Comparison of ENCODE assay signal across 22 cellular contexts in the genomic region with DNA sequence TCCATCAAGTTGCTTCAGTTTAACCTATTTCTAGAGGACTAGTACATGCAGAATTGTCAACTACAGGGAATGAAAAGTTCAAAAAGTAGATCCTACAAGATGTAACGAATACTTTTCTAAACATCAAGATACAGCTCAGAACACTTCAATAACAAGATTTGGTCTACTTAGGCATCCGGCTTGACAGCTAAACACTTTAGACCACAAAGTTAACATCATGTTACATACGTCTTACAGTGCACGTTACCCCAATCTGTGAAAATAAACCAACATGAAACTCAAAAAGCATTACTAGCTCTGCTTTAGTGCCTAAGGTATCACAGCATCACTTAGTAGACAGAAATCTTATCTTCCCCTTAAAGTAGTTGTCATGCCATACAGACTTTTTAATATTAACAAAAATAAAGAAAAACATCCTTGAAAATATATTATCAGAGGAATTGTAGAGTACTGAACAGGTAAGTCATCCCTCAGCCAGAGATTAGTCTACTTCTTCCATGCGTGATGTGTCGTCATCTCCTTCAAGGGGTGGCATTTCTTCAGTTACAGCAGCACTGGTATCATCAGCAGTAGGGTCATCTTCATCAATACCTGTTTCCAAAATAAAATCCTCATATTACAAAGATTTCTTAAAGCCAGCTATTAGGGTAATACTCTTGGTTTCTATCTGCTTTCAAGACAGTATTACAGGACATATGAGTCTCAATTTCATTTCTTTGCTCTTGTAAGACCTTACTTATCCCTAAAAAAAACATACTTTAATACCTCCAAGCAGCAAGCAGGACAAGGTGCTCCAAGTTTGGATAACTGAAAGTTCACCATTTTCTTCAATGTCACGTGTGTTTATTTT. TPM values are rescaled to one million over a fixed set of nuclear protein-coding genes. Genes with fewer than 3 reads are reported as not detected.
A peak's percentile ranks its signal among the peaks of the same experiment; 100 is the strongest.
DNase-seq lines count a peak whose midpoint lies in the region; ATAC-seq and TF ChIP-seq lines count a peak whose summit lies in the region.
"Had no signal": no experiment of that assay in that cellular context is flagged by ENCODE, and none has a peak within 500 bp of the region (broad histone marks: within the 10 kb centered on the region; RNA-seq: fewer than 3 reads in every experiment).

No MANE protein-coding gene starts in this region.

- H3K9me3 Mint-ChIP-seq in activated CD4-positive, alpha-beta T cell treated with anti-CD3 and anti-CD28 coated beads, Interleukin-2, amount 10 ng/mL, durations not matched to agents 24 days and 14 days = no peaks in the 10 kb centered on the region
- H3K9me3 Mint-ChIP-seq in activated naive CD8-positive, alpha-beta T cell treated with anti-CD3 and anti-CD28 coated beads for 36 hours = no peaks in the 10 kb centered on the region
- no peaks in the 10 kb centered on the region for H3K9me3 Mint-ChIP-seq in natural killer cell
- H3K9me3 Mint-ChIP-seq: naive B cell had no signal

- H3K36me3 Mint-ChIP-seq in activated CD4-positive, alpha-beta T cell treated with anti-CD3 and anti-CD28 coated beads, Interleukin-2, amount 10 ng/mL, durations not matched to agents 24 days and 14 days (ENCODE audit: low read depth) = peaks cover 85% of the 10 kb centered on the region
- H3K36me3 Mint-ChIP-seq in activated naive CD8-positive, alpha-beta T cell treated with anti-CD3 and anti-CD28 coated beads for 36 hours = peaks cover 84% of the 10 kb centered on the region
- H3K36me3 Mint-ChIP-seq in natural killer cell = peaks cover 27% of the 10 kb centered on the region

- H3K4me2 ChIP-seq in HCT116 (ENCODE audit: low read length) = no peak overlapping the region

- CTCF ChIA-PET in HCT116 (lab: Charles Lee) = interaction anchor here (0.6 kb wide), 1 partner anchor 9 kb away, joined by 6 read pairs; no protein-coding TSS in a partner anchor

- TSS peak; percentile 10 for BruUV-seq in HCT116 (replicated peaks; lab: Mats Ljungman, UMichigan)

- RAD21 ChIA-PET in HCT116 (lab: Charles Lee; ENCODE audit: low non-redundant PET in 1 of 2, low total read pairs in 2 of 2, uncharacterized antibody in 2 of 2, unreplicated experiment in 2 of 2) = no interaction called here

- no peak overlapping the region for H3K27ac ChIP-seq in HCT116 (ENCODE audit: low read depth, low read length)
- H3K27ac ChIP-seq: brain microvascular endothelial cell, HL-60, tibial artery had no signal

- no peak overlapping the region for H3K27ac Mint-ChIP-seq in activated CD4-positive, alpha-beta T cell treated with anti-CD3 and anti-CD28 coated beads, Interleukin-2, amount 10 ng/mL, durations not matched to agents 24 days and 14 days
- H3K27ac Mint-ChIP-seq in activated naive CD8-positive, alpha-beta T cell treated with anti-CD3 and anti-CD28 coated beads for 36 hours = peak overlapping the region; percentile 60
- peak overlapping the region; percentile 71 to 95 for H3K27ac Mint-ChIP-seq in natural killer cell

- peaks cover 6 to 24% of the 10 kb centered on the region in 2 experiments; a peak in 3 of 4 replicates for H3K4me1 ChIP-seq in HCT116 (ENCODE audit: control insufficient read depth in 1 of 2, insufficient read depth in 2 of 2, low read length in 2 of 2)

- H3K27me3 ChIP-seq in HCT116 (ENCODE audit: insufficient read depth, low read length) = no peaks in the 10 kb centered on the region
- H3K27me3 ChIP-seq: brain microvascular endothelial cell, tibial artery had no signal

- H3K27me3 Mint-ChIP-seq in activated CD4-positive, alpha-beta T cell treated with anti-CD3 and anti-CD28 coated beads, Interleukin-2, amount 10 ng/mL, durations not matched to agents 24 days and 14 days = no peaks in the 10 kb centered on the region
- no peaks in the 10 kb centered on the region for H3K27me3 Mint-ChIP-seq in activated naive CD8-positive, alpha-beta T cell treated with anti-CD3 and anti-CD28 coated beads for 36 hours
- no peaks in the 10 kb centered on the region for H3K27me3 Mint-ChIP-seq in natural killer cell (ENCODE audit: low read depth in 2 of 2)
- H3K27me3 Mint-ChIP-seq: naive B cell had no signal

- peaks cover 47% of the 10 kb centered on the region for H3K4me1 Mint-ChIP-seq in activated CD4-positive, alpha-beta T cell treated with anti-CD3 and anti-CD28 coated beads, Interleukin-2, amount 10 ng/mL, durations not matched to agents 24 days and 14 days
- peaks cover 52% of the 10 kb centered on the region for H3K4me1 Mint-ChIP-seq in activated naive CD8-positive, alpha-beta T cell treated with anti-CD3 and anti-CD28 coated beads for 36 hours
- peaks cover 40 to 49% of the 10 kb centered on the region in 2 donors for H3K4me1 Mint-ChIP-seq in natural killer cell

- peaks cover 57 to 71% of the 10 kb centered on the region in 2 experiments for H3K36me3 ChIP-seq in HCT116 (ENCODE audit: control insufficient read depth in 1 of 2, insufficient read depth in 2 of 2, low read length in 2 of 2)

- H3K9ac ChIP-seq in HCT116 (ENCODE audit: low read length) = no peak overlapping the region

- intact Hi-C loops in activated CD4-positive, alpha-beta T cell treated with anti-CD3 and anti-CD28 coated beads, Interleukin-2, amount 10 ng/mL, durations not matched to agents 24 days and 14 days (cut with micrococcal nuclease) = loop anchor here (10.0 kb wide), 1 partner anchor 1707 kb away; a partner anchor contains a TSS
- intact Hi-C loops in HCT116 (cut with micrococcal nuclease) (no loop called here), natural killer cell (cut with micrococcal nuclease) (loop anchor here (10.0 kb wide), 1 partner anchor 257 kb away; no protein-coding TSS in a partner anchor)

- POLR2A ChIA-PET in HCT116 (lab: Charles Lee) = interaction anchor here (1.1 kb wide), 1 partner anchor 10 kb away, joined by 3 read pairs; no protein-coding TSS in a partner anchor

- ATAC-seq in HCT116 = no peak
- ATAC-seq in natural killer cell = no peak
- no peak for ATAC-seq in HG03469 (IDR thresholded peaks at IDR 0.05; ENCODE audit: unreplicated experiment)
- ATAC-seq in GM19023 (IDR thresholded peaks at IDR 0.05; ENCODE audit: unreplicated experiment) = no peak
- ATAC-seq: activated CD4-positive, CD25-positive, alpha-beta regulatory T cell treated with anti-CD3 and anti-CD28 coated beads, Interleukin-2, amount 50 U/mL, for 24 hours; left ventricle myocardium superior had no signal

- no peak for TF ChIP-seq RAD21 in HCT116 (IDR thresholded peaks at IDR 0.05; ENCODE audit: low read depth)

- DNase-seq in activated CD4-positive, alpha-beta T cell treated with anti-CD3 and anti-CD28 coated beads, Interleukin-2, amount 10 ng/mL, durations not matched to agents 24 days and 14 days = no peak
- DNase-seq in activated CD4-positive, alpha-beta T cell treated with anti-CD3 and anti-CD28 coated beads, Interleukin-2, amount 50 U/mL, for 48 hours = no peak
- DNase-seq in HCT116 (ENCODE audit: low read depth, low spot score) (no peak), natural killer cell (no peak), H4 (ENCODE audit: low spot score) (no peak)
- DNase-seq in activated naive CD8-positive, alpha-beta T cell treated with anti-CD3 and anti-CD28 coated beads for 36 hours = no peak
- DNase-seq: ACHN; brain microvascular endothelial cell; COR-L47; effector CD4-positive, alpha-beta T cell; GDM1; left ventricle myocardium superior; naive B cell; NCI-H2029 treated with DMSO at 0.1 percent for 48 hours; NCI-H524 treated with DMSO at 0.1 percent for 48 hours; stimulated activated CD4-positive, alpha-beta T cell treated with anti-CD3 and anti-CD28 coated beads, Interleukin-1b, Interleukin-23, amount 100 ng/mL, for 48 hours; stimulated activated CD8-positive, alpha-beta memory T cell treated with anti-CD3 and anti-CD28 coated beads, Interleukin-4, amount 100 ng/mL, for 48 hours; tibial artery had no signal

- no peaks in the 10 kb centered on the region for H3K9me3 ChIP-seq in HCT116 (ENCODE audit: control insufficient read depth in 1 of 2, insufficient read depth in 1 of 2, low read depth in 1 of 2, low read length in 2 of 2)
- H3K9me3 ChIP-seq: tibial artery had no signal

- peaks cover 56% of the 10 kb centered on the region for H3K79me2 ChIP-seq in HCT116 (ENCODE audit: insufficient read depth, low read length)

- no peak overlapping the region for H3K4me3 ChIP-seq in HCT116 (replicated peaks in 1 of 2; ENCODE audit: low read depth in 1 of 2, low read length in 2 of 2)
- H3K4me3 ChIP-seq: tibial artery had no signal

- H3K4me3 Mint-ChIP-seq in activated CD4-positive, alpha-beta T cell treated with anti-CD3 and anti-CD28 coated beads, Interleukin-2, amount 10 ng/mL, durations not matched to agents 24 days and 14 days = peak overlapping the region; percentile 86
- peak overlapping the region; percentile 85 for H3K4me3 Mint-ChIP-seq in activated naive CD8-positive, alpha-beta T cell treated with anti-CD3 and anti-CD28 coated beads for 36 hours
- H3K4me3 Mint-ChIP-seq in natural killer cell = peak overlapping the region; percentile 35

- no peak overlapping the region for H2AFZ ChIP-seq in HCT116 (ENCODE audit: low read depth, low read length, poor library complexity, severe bottlenecking)

- peaks cover 50% of the 10 kb centered on the region for H4K20me1 ChIP-seq in HCT116 (ENCODE audit: insufficient read depth)

- no peak for TF ChIP-seq POLR2A in HCT116 (IDR thresholded peaks at IDR 0.05; ENCODE audit: borderline replicate concordance, extremely low read depth, insufficient read depth, insufficient read length)

- TF ChIP-seq CTCF in HCT116 (IDR thresholded peaks at IDR 0.05 in 2 of 3, conservative IDR thresholded peaks at IDR 0.05 in 1 of 3; ENCODE audit: borderline replicate concordance in 1 of 3, insufficient read depth in 1 of 3, low read depth in 2 of 3, low read length in 2 of 3) (no peak), natural killer cell (IDR thresholded peaks at IDR 0.05) (no peak)

- H3K9me2 ChIP-seq in HCT116 (ENCODE audit: insufficient read depth) = no peaks in the 10 kb centered on the region

TF ChIP-seq in HCT116, 20 proteins besides CTCF, POLR2A, EP300 and RAD21 (continues in another document):
- TF ChIP-seq EZH2phosphoT487 (IDR thresholded peaks at IDR 0.05; ENCODE audit: borderline replicate concordance) = no peak
- TF ChIP-seq YY1 (IDR thresholded peaks at IDR 0.05; ENCODE audit: extremely low read depth, insufficient replicate concordance, low read depth, low read length) = no peak

RNA-seq across cellular contexts. Expression of a gene that starts 5.4 kb away (rescaled TPM):
- 1,216 and 1,268 TPM in 2 replicates for total RNA-seq in activated CD4-positive, alpha-beta T cell treated with anti-CD3 and anti-CD28 coated beads, Interleukin-2, amount 10 ng/mL, durations not matched to agents 24 days and 14 days
- total RNA-seq in HCT116 (2021; ENCODE audit: unreplicated experiment) = 1,380 TPM
- 597 and 977 TPM in 2 replicates for polyA plus RNA-seq in HCT116 (2012)
- total RNA-seq in activated naive CD8-positive, alpha-beta T cell treated with anti-CD3 and anti-CD28 coated beads for 36 hours = 1,000 to 10,000 TPM; 1,485 to 1,535 TPM
- 100 to 1,000 TPM; 470 to 665 (median 663) TPM for total RNA-seq in natural killer cell
- 518 and 574 TPM in 2 replicates for total RNA-seq in H4 (2014; rRNA removed; shearing (Covaris generic))

RNA-seq across cellular contexts. Expression of a gene that starts 58.2 kb away (rescaled TPM):
- 30.4 and 31.0 TPM in 2 replicates for total RNA-seq in activated CD4-positive, alpha-beta T cell treated with anti-CD3 and anti-CD28 coated beads, Interleukin-2, amount 10 ng/mL, durations not matched to agents 24 days and 14 days
- total RNA-seq in HCT116 (2021; ENCODE audit: unreplicated experiment) (21.1 TPM), natural killer cell (10 to 100 TPM; 55.5 to 66.7 (median 62.2) TPM)
- 10.6 and 12.0 TPM in 2 replicates for polyA plus RNA-seq in HCT116 (2012)
- 10 to 100 TPM; 22.3 to 27.3 TPM for total RNA-seq in activated naive CD8-positive, alpha-beta T cell treated with anti-CD3 and anti-CD28 coated beads for 36 hours
- 10.7 and 20.3 TPM in 2 replicates for total RNA-seq in H4 (2014; rRNA removed; shearing (Covaris generic))

Comparison
In these comparisons a context has a peak if more than half of its experiments do, and no peak if none do; other contexts are left out.
1. H3K4me3 Mint-ChIP-seq: peak in every context shown above with its lines; median percentile 86 in activated CD4-positive, alpha-beta T cell treated with anti-CD3 and anti-CD28 coated beads, Interleukin-2, amount 10 ng/mL, durations not matched to agents 24 days and 14 days; 85 in activated naive CD8-positive, alpha-beta T cell treated with anti-CD3 and anti-CD28 coated beads for 36 hours; 35 in natural killer cell.